ENCODE assay signal across 13 cellular contexts in genomic region chr3:52479876-52480575, GRCh38. TPM values are rescaled to one million over a fixed set of nuclear protein-coding genes. Genes with fewer than 3 reads are reported as not detected.
"Had no signal": no experiment of that assay in that cellular context is flagged by ENCODE, and none has a peak within 500 bp of the region (broad histone marks: within the 10 kb centered on the region; RNA-seq: fewer than 3 reads in every experiment).

No MANE protein-coding gene starts in this region.

- DNase-seq: activated naive CD4-positive, alpha-beta T cell treated with anti-CD3 and anti-CD28 coated beads, Interleukin-2, amount 10 ng/mL, durations not matched to agents 7 days and 5 days; central memory CD4-positive, alpha-beta T cell; effector memory CD8-positive, alpha-beta T cell; mucosa of descending colon; naive thymus-derived CD4-positive, alpha-beta T cell; stimulated activated CD4-positive, alpha-beta T cell treated with anti-CD3 and anti-CD28 coated beads, Interleukin-4, amount 100 ng/mL, for 24 hours; stomach had no signal

- ATAC-seq: activated CD4-positive, CD25-positive, alpha-beta regulatory T cell treated with anti-CD3 and anti-CD28 coated beads, Interleukin-2, amount 50 U/mL, for 24 hours; effector memory CD8-positive, alpha-beta T cell; left lung; mucosa of descending colon; naive thymus-derived CD4-positive, alpha-beta T cell; pancreas had no signal

- H3K27me3 ChIP-seq: left lung, pancreas, SJSA1, stomach had no signal

- H3K4me3 ChIP-seq: left lung, mucosa of descending colon, pancreas, SJSA1, stomach had no signal

- H3K27ac Mint-ChIP-seq: activated naive CD4-positive, alpha-beta T cell treated with anti-CD3 and anti-CD28 coated beads, Interleukin-2, amount 10 ng/mL, durations not matched to agents 7 days and 5 days; naive thymus-derived CD4-positive, alpha-beta T cell had no signal

- H3K9me3 Mint-ChIP-seq: activated naive CD4-positive, alpha-beta T cell treated with anti-CD3 and anti-CD28 coated beads, Interleukin-2, amount 10 ng/mL, durations not matched to agents 7 days and 5 days; activated T-helper 2 cell treated with anti-CD3 and anti-CD28 coated beads, Interferon-gamma antibody, Interleukin-2, Interleukin-4, amounts not matched to agents 10 μg/mL and 5 μg/mL and 100 μg/mL, durations not matched to agents 14 hours and 24 hours and 36 hours; effector memory CD8-positive, alpha-beta T cell; memory B cell; naive thymus-derived CD4-positive, alpha-beta T cell had no signal

- H3K4me1 ChIP-seq: pancreas had no signal

- H3K27me3 Mint-ChIP-seq: activated naive CD4-positive, alpha-beta T cell treated with anti-CD3 and anti-CD28 coated beads, Interleukin-2, amount 10 ng/mL, durations not matched to agents 7 days and 5 days; effector memory CD8-positive, alpha-beta T cell; memory B cell; naive thymus-derived CD4-positive, alpha-beta T cell had no signal

- H3K27ac ChIP-seq: left lung, pancreas, SJSA1, stomach had no signal

- H3K4me1 Mint-ChIP-seq: activated naive CD4-positive, alpha-beta T cell treated with anti-CD3 and anti-CD28 coated beads, Interleukin-2, amount 10 ng/mL, durations not matched to agents 7 days and 5 days; memory B cell had no signal

- H3K9me3 ChIP-seq: left lung, mucosa of descending colon, pancreas, SJSA1, stomach had no signal

- H3K4me3 Mint-ChIP-seq: activated naive CD4-positive, alpha-beta T cell treated with anti-CD3 and anti-CD28 coated beads, Interleukin-2, amount 10 ng/mL, durations not matched to agents 7 days and 5 days; effector memory CD8-positive, alpha-beta T cell; memory B cell; naive thymus-derived CD4-positive, alpha-beta T cell had no signal

RNA-seq across cellular contexts. Expression of gene STAB1, which starts 15.1 kb away (rescaled TPM):
- total RNA-seq: SJSA1 had no signal
